13 cellular contexts compared by ENCODE assay signal in genomic region chr11:73152086-73152853, GRCh38. TPM values are rescaled to one million over a fixed set of nuclear protein-coding genes. Genes with fewer than 3 reads are reported as not detected.
A peak's percentile ranks its signal among the peaks of the same experiment; 100 is the strongest.
DNase-seq lines count a peak whose midpoint lies in the region; ATAC-seq and TF ChIP-seq lines count a peak whose summit lies in the region.
"Had no signal": no experiment of that assay in that cellular context is flagged by ENCODE, and none has a peak within 500 bp of the region (broad histone marks: within the 10 kb centered on the region; RNA-seq: fewer than 3 reads in every experiment).

No MANE protein-coding gene starts in this region.

- no peaks in the 10 kb centered on the region for H3F3A ChIP-seq in GM23338 (replicated peaks; ENCODE audit: low read depth)

- no peak overlapping the region for H3K4me3 Mint-ChIP-seq in GM23338
- H3K4me3 Mint-ChIP-seq in activated B cell treated with CpG ODN at 0.5 μM for 24 hours = peak overlapping the region; percentile 52
- H3K4me3 Mint-ChIP-seq in natural killer cell treated with Interleukin-12 subunit alpha and Interleukin-12 subunit beta and Interleukin-15 and Interleukin-18, amount 100 ng/mL, for 72 hours = no peak overlapping the region
- H3K4me3 Mint-ChIP-seq: H9 had no signal

- H3K4me1 Mint-ChIP-seq in GM23338 (peaks cover 18% of the 10 kb centered on the region), activated B cell treated with CpG ODN at 0.5 μM for 24 hours (peaks cover 99% of the 10 kb centered on the region)
- peaks cover 47 to 54% of the 10 kb centered on the region in 2 donors for H3K4me1 Mint-ChIP-seq in natural killer cell treated with Interleukin-12 subunit alpha and Interleukin-12 subunit beta and Interleukin-15 and Interleukin-18, amount 100 ng/mL, for 72 hours (ENCODE audit: low read depth in 2 of 2)

- no peaks in the 10 kb centered on the region for H4K20me1 ChIP-seq in GM23338 (replicated peaks; ENCODE audit: insufficient read depth)

- POLR2A ChIA-PET in activated B cell treated with CpG ODN at 0.5 μM for 24 hours (lab: Charles Lee) = interaction anchor here (0.9 to 15.8 kb wide), 7 partner anchors 10 to 414 kb away, joined by 3 to 551 read pairs (median 5); partner anchors contain the start of gene FCHSD2

- intact Hi-C loops in activated B cell treated with CpG ODN at 0.5 μM for 24 hours (cut with micrococcal nuclease) = loop anchor here (5.0 kb wide), 3 partner anchors 235 to 830 kb away; partner anchors contain the start of gene UCP2

- peak; percentile 41 for DNase-seq in NCI-H2107 treated with DMSO at 0.1 percent for 48 hours (lab: John Stamatoyannopoulos, UW; ENCODE audit: unreplicated experiment)
- no peak for DNase-seq in NCI-H2107 (lab: John Stamatoyannopoulos, UW)
- DNase-seq in GM23338 (ENCODE audit: low spot score) = no peak
- DNase-seq in activated B cell treated with CpG ODN at 0.5 μM for 24 hours = no peak
- no peak for DNase-seq in natural killer cell treated with Interleukin-12 subunit alpha and Interleukin-12 subunit beta and Interleukin-15 and Interleukin-18, amount 100 ng/mL, for 72 hours (ENCODE audit: low spot score)
- DNase-seq in D341Med (ENCODE audit: low spot score) = no peak
- DNase-seq: DND-41, NCI-H146, OCI-M1 had no signal

- TF ChIP-seq CTCF in GM23338 (conservative IDR thresholded peaks at IDR 0.05; ENCODE audit: low read depth in 2 of 2) = no peak
- TF ChIP-seq CTCF in activated B cell treated with CpG ODN at 0.5 μM for 24 hours (IDR thresholded peaks at IDR 0.05) = no peak

- H3K4me3 ChIP-seq in GM23338 = no peak overlapping the region

- ATAC-seq in GM23338 = no peak; the same call in 2 of the 3 replicates
- peak; percentile 59 for ATAC-seq in activated B cell treated with CpG ODN at 0.5 μM for 24 hours (ENCODE audit: low read depth)
- ATAC-seq in natural killer cell treated with Interleukin-12 subunit alpha and Interleukin-12 subunit beta and Interleukin-15 and Interleukin-18, amount 100 ng/mL, for 72 hours = no peak
- no peak for ATAC-seq in HG03565 (IDR thresholded peaks at IDR 0.05; ENCODE audit: unreplicated experiment)
- no peak for ATAC-seq in GM18861 (IDR thresholded peaks at IDR 0.05; ENCODE audit: unreplicated experiment)

- H2AFZ ChIP-seq in GM23338 = 0 out of 2 replicates have a peak overlapping the region, but pooled peaks have one; percentile 47

- no peaks in the 10 kb centered on the region for H3K9me2 ChIP-seq in GM23338 (ENCODE audit: insufficient read depth)

- peaks cover 8% of the 10 kb centered on the region for H3K4me1 ChIP-seq in GM23338 (ENCODE audit: insufficient read depth)

- H3K27ac ChIP-seq in GM23338 (ENCODE audit: low read depth) = no peak overlapping the region
- H3K27ac ChIP-seq: 22Rv1 had no signal

- H3K27me3 ChIP-seq in GM23338 (ENCODE audit: insufficient read depth) = no peaks in the 10 kb centered on the region

- no peaks in the 10 kb centered on the region for H3K9me3 Mint-ChIP-seq in GM23338
- no peaks in the 10 kb centered on the region for H3K9me3 Mint-ChIP-seq in activated B cell treated with CpG ODN at 0.5 μM for 24 hours
- H3K9me3 Mint-ChIP-seq in natural killer cell treated with Interleukin-12 subunit alpha and Interleukin-12 subunit beta and Interleukin-15 and Interleukin-18, amount 100 ng/mL, for 72 hours = no peaks in the 10 kb centered on the region
- H3K9me3 Mint-ChIP-seq: H9 had no signal

- H3K79me2 ChIP-seq in GM23338 (replicated peaks; ENCODE audit: insufficient read depth) = no peaks in the 10 kb centered on the region

- no peak overlapping the region for H3K27ac Mint-ChIP-seq in GM23338
- peak overlapping the region; percentile 97 for H3K27ac Mint-ChIP-seq in activated B cell treated with CpG ODN at 0.5 μM for 24 hours
- H3K27ac Mint-ChIP-seq in natural killer cell treated with Interleukin-12 subunit alpha and Interleukin-12 subunit beta and Interleukin-15 and Interleukin-18, amount 100 ng/mL, for 72 hours = peak overlapping the region; percentile 60 to 77

- no peaks in the 10 kb centered on the region for H3K36me3 ChIP-seq in GM23338 (ENCODE audit: insufficient read depth)

- CTCF ChIA-PET in activated B cell treated with CpG ODN at 0.5 μM for 24 hours (lab: Charles Lee) = interaction anchor here (1.0 to 6.3 kb wide), 3 partner anchors 10 to 26 kb away, joined by 3 to 36 read pairs (median 30); partner anchors contain the start of gene FCHSD2

- H3K4me2 ChIP-seq in GM23338 = peak overlapping the region; percentile 51; the same call in 1 of the 2 replicates

- H3K27me3 Mint-ChIP-seq in GM23338 (ENCODE audit: insufficient read depth, low read depth, poor library complexity) (peaks cover 4% of the 10 kb centered on the region), activated B cell treated with CpG ODN at 0.5 μM for 24 hours (no peaks in the 10 kb centered on the region)
- H3K27me3 Mint-ChIP-seq in natural killer cell treated with Interleukin-12 subunit alpha and Interleukin-12 subunit beta and Interleukin-15 and Interleukin-18, amount 100 ng/mL, for 72 hours = no peaks in the 10 kb centered on the region

- H3K36me3 Mint-ChIP-seq in GM23338 (ENCODE audit: low read depth) = no peaks in the 10 kb centered on the region
- H3K36me3 Mint-ChIP-seq in activated B cell treated with CpG ODN at 0.5 μM for 24 hours (ENCODE audit: low read depth) = no peaks in the 10 kb centered on the region
- no peaks in the 10 kb centered on the region for H3K36me3 Mint-ChIP-seq in natural killer cell treated with Interleukin-12 subunit alpha and Interleukin-12 subunit beta and Interleukin-15 and Interleukin-18, amount 100 ng/mL, for 72 hours

TF ChIP-seq in GM23338, 12 proteins besides CTCF, POLR2A, EP300 and RAD21:
- no peak for TF ChIP-seq ETS1 (IDR thresholded peaks at IDR 0.05)
- TF ChIP-seq POLR2AphosphoS5 (IDR thresholded peaks at IDR 0.05; ENCODE audit: low read depth) = no peak

RNA-seq across cellular contexts. Expression of gene FCHSD2, which starts 10.2 kb away (rescaled TPM):
- 3.3 and 5.2 TPM in 2 replicates for total RNA-seq in GM23338 (2014; rRNA removed; shearing (Covaris generic))
- polyA plus RNA-seq in GM23338 (2016; fragmentation: Nextera tagmentation; extraction: Ambion mirVana) = 3.5 and 3.6 TPM in 2 replicates
- 176 and 207 TPM in 2 replicates for total RNA-seq in activated B cell treated with CpG ODN at 0.5 μM for 24 hours
- 10 to 100 TPM; 58.8 to 77.3 TPM for total RNA-seq in natural killer cell treated with Interleukin-12 subunit alpha and Interleukin-12 subunit beta and Interleukin-15 and Interleukin-18, amount 100 ng/mL, for 72 hours
